1 cellular context compared by ENCODE assay signal in the genomic region with DNA sequence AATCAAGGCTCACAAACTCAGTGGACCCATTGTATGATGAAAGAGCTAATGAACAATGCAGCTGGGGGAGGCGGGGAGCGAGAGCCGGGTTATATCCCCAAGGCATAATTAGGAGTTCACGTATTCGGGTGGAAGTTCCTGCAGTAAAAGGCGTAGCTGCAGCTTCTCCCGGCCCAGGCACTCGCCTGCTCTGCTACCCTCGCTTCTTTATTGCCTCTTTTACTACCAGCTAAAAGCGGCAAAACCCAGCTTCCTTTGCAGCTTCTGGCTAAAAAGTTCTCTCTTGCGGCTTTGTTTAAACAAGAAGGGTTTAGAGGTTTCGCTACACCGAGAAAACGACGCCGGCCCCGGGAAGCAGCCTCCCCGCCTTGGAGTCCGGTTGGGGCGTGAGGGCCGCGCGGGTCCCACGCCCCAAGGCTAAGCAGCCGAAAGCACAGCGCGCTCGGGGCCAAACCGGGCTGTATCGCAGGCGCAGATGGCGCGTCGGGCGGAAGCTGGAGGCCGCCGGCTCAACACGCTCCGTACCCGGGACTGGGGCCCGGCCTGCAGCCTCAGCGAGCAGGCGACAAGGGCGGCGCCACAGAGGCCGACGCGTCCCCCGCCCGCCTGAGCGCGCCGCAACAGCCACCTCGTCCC.
TF ChIP-seq lines count a peak whose summit lies in the region.

No MANE protein-coding gene starts in this region.

TF ChIP-seq in HepG2, 621 proteins besides CTCF, POLR2A, EP300 and RAD21 (continued from another document and continues in another):
- TF ChIP-seq HNF1B (CRISPR knock-in tag; IDR thresholded peaks at IDR 0.05), result peak; percentile 21; the same call in 1 of the 2 replicates
- TF ChIP-seq SCMH1 (CRISPR knock-in tag; IDR thresholded peaks at IDR 0.05; ENCODE audit: borderline replicate concordance), result no peak
- peak; percentile 84; the same call in 1 of the 2 replicates for TF ChIP-seq GPN1 (CRISPR knock-in tag; IDR thresholded peaks at IDR 0.05; ENCODE audit: borderline replicate concordance)
- TF ChIP-seq AGO1 (IDR thresholded peaks at IDR 0.05; ENCODE audit: low read depth, low read length, poor library complexity, severe bottlenecking), result peak; percentile 25
- TF ChIP-seq, protein P1, sequence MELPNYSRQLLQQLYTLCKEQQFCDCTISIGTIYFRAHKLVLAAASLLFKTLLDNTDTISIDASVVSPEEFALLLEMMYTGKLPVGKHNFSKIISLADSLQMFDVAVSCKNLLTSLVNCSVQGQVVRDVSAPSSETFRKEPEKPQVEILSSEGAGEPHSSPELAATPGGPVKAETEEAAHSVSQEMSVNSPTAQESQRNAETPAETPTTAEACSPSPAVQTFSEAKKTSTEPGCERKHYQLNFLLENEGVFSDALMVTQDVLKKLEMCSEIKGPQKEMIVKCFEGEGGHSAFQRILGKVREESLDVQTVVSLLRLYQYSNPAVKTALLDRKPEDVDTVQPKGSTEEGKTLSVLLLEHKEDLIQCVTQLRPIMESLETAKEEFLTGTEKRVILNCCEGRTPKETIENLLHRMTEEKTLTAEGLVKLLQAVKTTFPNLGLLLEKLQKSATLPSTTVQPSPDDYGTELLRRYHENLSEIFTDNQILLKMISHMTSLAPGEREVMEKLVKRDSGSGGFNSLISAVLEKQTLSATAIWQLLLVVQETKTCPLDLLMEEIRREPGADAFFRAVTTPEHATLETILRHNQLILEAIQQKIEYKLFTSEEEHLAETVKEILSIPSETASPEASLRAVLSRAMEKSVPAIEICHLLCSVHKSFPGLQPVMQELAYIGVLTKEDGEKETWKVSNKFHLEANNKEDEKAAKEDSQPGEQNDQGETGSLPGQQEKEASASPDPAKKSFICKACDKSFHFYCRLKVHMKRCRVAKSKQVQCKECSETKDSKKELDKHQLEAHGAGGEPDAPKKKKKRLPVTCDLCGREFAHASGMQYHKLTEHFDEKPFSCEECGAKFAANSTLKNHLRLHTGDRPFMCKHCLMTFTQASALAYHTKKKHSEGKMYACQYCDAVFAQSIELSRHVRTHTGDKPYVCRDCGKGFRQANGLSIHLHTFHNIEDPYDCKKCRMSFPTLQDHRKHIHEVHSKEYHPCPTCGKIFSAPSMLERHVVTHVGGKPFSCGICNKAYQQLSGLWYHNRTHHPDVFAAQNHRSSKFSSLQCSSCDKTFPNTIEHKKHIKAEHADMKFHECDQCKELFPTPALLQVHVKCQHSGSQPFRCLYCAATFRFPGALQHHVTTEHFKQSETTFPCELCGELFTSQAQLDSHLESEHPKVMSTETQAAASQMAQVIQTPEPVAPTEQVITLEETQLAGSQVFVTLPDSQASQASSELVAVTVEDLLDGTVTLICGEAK (IDR thresholded peaks at IDR 0.05), result no peak
- TF ChIP-seq, protein P1 (CRISPR knock-in tag; IDR thresholded peaks at IDR 0.05), result peak; percentile 90
- peak; percentile 90 for TF ChIP-seq ASH2L (IDR thresholded peaks at IDR 0.05; ENCODE audit: insufficient read length, low read depth, low read length)
- peak; percentile 92 for TF ChIP-seq HOXA5 (CRISPR knock-in tag; IDR thresholded peaks at IDR 0.05)
- no peak for TF ChIP-seq SYNCRIP (IDR thresholded peaks at IDR 0.05; ENCODE audit: insufficient read depth, low read depth, low read length)
- TF ChIP-seq GZF1 (CRISPR knock-in tag; IDR thresholded peaks at IDR 0.05), result 0 out of 2 replicates have a peak, but pooled peaks have one; percentile 75
- no peak; a peak in 2 of 4 replicates for TF ChIP-seq REST (IDR thresholded peaks at IDR 0.05; ENCODE audit: borderline replicate concordance in 1 of 2, low read depth in 1 of 2, low read length in 2 of 2)
- peak; percentile 13; the same call in 1 of the 2 replicates for TF ChIP-seq CEBPG (CRISPR knock-in tag; IDR thresholded peaks at IDR 0.05)
- TF ChIP-seq, protein P2, sequence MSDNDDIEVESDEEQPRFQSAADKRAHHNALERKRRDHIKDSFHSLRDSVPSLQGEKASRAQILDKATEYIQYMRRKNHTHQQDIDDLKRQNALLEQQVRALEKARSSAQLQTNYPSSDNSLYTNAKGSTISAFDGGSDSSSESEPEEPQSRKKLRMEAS (IDR thresholded peaks at IDR 0.05), result peak; percentile 87
- TF ChIP-seq CREBL2 (CRISPR knock-in tag; IDR thresholded peaks at IDR 0.05; ENCODE audit: borderline replicate concordance), result peak; percentile 65; the same call in 1 of the 2 replicates
- peak; percentile 78 for TF ChIP-seq MED8 (CRISPR knock-in tag; IDR thresholded peaks at IDR 0.05; ENCODE audit: insufficient replicate concordance)
- TF ChIP-seq, protein P3, sequence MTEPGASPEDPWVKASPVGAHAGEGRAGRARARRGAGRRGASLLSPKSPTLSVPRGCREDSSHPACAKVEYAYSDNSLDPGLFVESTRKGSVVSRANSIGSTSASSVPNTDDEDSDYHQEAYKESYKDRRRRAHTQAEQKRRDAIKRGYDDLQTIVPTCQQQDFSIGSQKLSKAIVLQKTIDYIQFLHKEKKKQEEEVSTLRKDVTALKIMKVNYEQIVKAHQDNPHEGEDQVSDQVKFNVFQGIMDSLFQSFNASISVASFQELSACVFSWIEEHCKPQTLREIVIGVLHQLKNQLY (CRISPR knock-in tag; IDR thresholded peaks at IDR 0.05), result no peak
- TF ChIP-seq NFIC (IDR thresholded peaks at IDR 0.05; ENCODE audit: low read length), result no peak; the same call in 1 of the 2 replicates
- TF ChIP-seq NR2F6 (IDR thresholded peaks at IDR 0.05), result no peak
- TF ChIP-seq NR2F6 (CRISPR knock-in tag; IDR thresholded peaks at IDR 0.05), result no peak
- TF ChIP-seq ZEB1 (IDR thresholded peaks at IDR 0.05; ENCODE audit: insufficient replicate concordance, low read depth), result peak; percentile 56
- TF ChIP-seq ZNF639 (CRISPR knock-in tag; conservative IDR thresholded peaks at IDR 0.05), result no peak
- TF ChIP-seq ZSCAN20 (CRISPR knock-in tag; IDR thresholded peaks at IDR 0.05; ENCODE audit: borderline replicate concordance), result peak; percentile 78
- no peak; the same call in 1 of the 2 replicates for TF ChIP-seq ZNF816 (CRISPR knock-in tag; IDR thresholded peaks at IDR 0.05; ENCODE audit: borderline replicate concordance)
- no peak; the same call in 1 of the 2 replicates for TF ChIP-seq ZNF790 (CRISPR knock-in tag; IDR thresholded peaks at IDR 0.05; ENCODE audit: borderline replicate concordance)
- no peak for TF ChIP-seq ATAD3A (CRISPR knock-in tag; IDR thresholded peaks at IDR 0.05)
- no peak for TF ChIP-seq PRMT3 (CRISPR knock-in tag; IDR thresholded peaks at IDR 0.05; ENCODE audit: borderline replicate concordance, low read depth)
- no peak for TF ChIP-seq ZNF644 (CRISPR knock-in tag; IDR thresholded peaks at IDR 0.05; ENCODE audit: low read depth)
- TF ChIP-seq ZNF264 (CRISPR knock-in tag; IDR thresholded peaks at IDR 0.05), result peak; percentile 77
- peak; percentile 46; the same call in 1 of the 2 replicates for TF ChIP-seq ZNF337 (CRISPR knock-in tag; IDR thresholded peaks at IDR 0.05; ENCODE audit: borderline replicate concordance, low read depth)
- no peak for TF ChIP-seq HIC2 (CRISPR knock-in tag; IDR thresholded peaks at IDR 0.05; ENCODE audit: low read depth)
- TF ChIP-seq SMARCE1 (IDR thresholded peaks at IDR 0.05; ENCODE audit: borderline replicate concordance), result no peak
- TF ChIP-seq PHB2 (IDR thresholded peaks at IDR 0.05; ENCODE audit: partially characterized antibody), result no peak
- TF ChIP-seq ATF1 (CRISPR knock-in tag; IDR thresholded peaks at IDR 0.05), result no peak
- TF ChIP-seq GATA4 (IDR thresholded peaks at IDR 0.05; ENCODE audit: borderline replicate concordance, low read depth), result no peak; the same call in 1 of the 2 replicates
- TF ChIP-seq ZNF552 (CRISPR knock-in tag; IDR thresholded peaks at IDR 0.05; ENCODE audit: borderline replicate concordance), result peak; percentile 74; the same call in 1 of the 2 replicates
- TF ChIP-seq MTF2 (CRISPR knock-in tag; IDR thresholded peaks at IDR 0.05; ENCODE audit: borderline replicate concordance), result peak; percentile 31; the same call in 1 of the 2 replicates
- no peak for TF ChIP-seq RFX1 (IDR thresholded peaks at IDR 0.05)
- no peak for TF ChIP-seq SMARCC2 (IDR thresholded peaks at IDR 0.05)
- TF ChIP-seq SMYD3 (CRISPR knock-in tag; IDR thresholded peaks at IDR 0.05), result no peak; the same call in 1 of the 2 replicates
- TF ChIP-seq NCOR1 (IDR thresholded peaks at IDR 0.05; ENCODE audit: borderline replicate concordance, low read length), result no peak
- 0 out of 2 replicates have a peak, but pooled peaks have one; percentile 73 for TF ChIP-seq ZNF138 (CRISPR knock-in tag; IDR thresholded peaks at IDR 0.05; ENCODE audit: low read depth)
- TF ChIP-seq ZBTB7A (CRISPR knock-in tag; IDR thresholded peaks at IDR 0.05), result peak; percentile 16; the same call in 1 of the 2 replicates
